13 cellular contexts compared by ENCODE assay signal in the genomic region with DNA sequence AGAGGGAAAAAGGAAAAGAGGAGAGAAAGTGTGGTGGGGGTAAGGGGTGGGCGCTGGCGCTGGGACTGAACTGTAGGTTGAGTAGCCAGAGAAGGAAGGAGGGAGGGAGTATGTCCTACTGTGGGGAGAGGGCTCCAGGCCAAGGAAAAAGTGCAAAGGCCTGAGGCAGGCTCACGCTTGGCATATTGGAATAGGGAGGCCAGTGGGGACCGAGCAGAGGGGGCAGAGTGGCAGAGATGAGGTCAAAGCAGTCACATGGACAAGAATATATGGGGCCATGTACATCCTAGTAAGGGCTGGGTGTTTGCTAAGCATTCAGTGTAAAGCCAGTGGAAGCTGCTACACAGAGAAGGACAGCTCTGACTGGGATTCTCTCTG. TPM values are rescaled to one million over a fixed set of nuclear protein-coding genes. Genes with fewer than 3 reads are reported as not detected.
DNase-seq lines count a peak whose midpoint lies in the region; ATAC-seq, FAIRE-seq and TF ChIP-seq lines count a peak whose summit lies in the region.
"Had no signal": no experiment of that assay in that cellular context is flagged by ENCODE, and none has a peak within 500 bp of the region (broad histone marks: within the 10 kb centered on the region; RNA-seq: fewer than 3 reads in every experiment).

No MANE protein-coding gene starts in this region.

- H3K27ac ChIP-seq in CD4-positive, CD25-positive, alpha-beta regulatory T cell (ENCODE audit: insufficient read depth, low read length, poor library complexity, severe bottlenecking): peak overlapping the region; percentile 94
- peak overlapping the region; percentile 88 for H3K27ac ChIP-seq in OCI-LY7 (ENCODE audit: low read depth, low read length, poor library complexity, severe bottlenecking)
- peak overlapping the region in 3 of 4 donors; percentile 80 to 84 (median 80) for H3K27ac ChIP-seq in gastroesophageal sphincter
- H3K27ac ChIP-seq in skeletal muscle tissue (ENCODE audit: low read depth, low read length): peak overlapping the region; percentile 90
- peak overlapping the region in 1 of 2 experiments; percentile 43; a peak in 1 of 4 replicates for H3K27ac ChIP-seq in SK-N-SH (ENCODE audit: low read depth in 2 of 2, low read length in 1 of 2)

- TF ChIP-seq CTCF in OCI-LY7 (conservative IDR thresholded peaks at IDR 0.05; ENCODE audit: low read length) (no peak), gastroesophageal sphincter (IDR thresholded peaks at IDR 0.05) (no peak), SK-N-SH (IDR thresholded peaks at IDR 0.05) (no peak)

- ATAC-seq in CD4-positive, CD25-positive, alpha-beta regulatory T cell (ENCODE audit: low read depth in 2 of 2): no peak
- no peak for ATAC-seq in gastroesophageal sphincter
- ATAC-seq in HG02571 (IDR thresholded peaks at IDR 0.05; ENCODE audit: unreplicated experiment): no peak
- ATAC-seq: esophagus mucosa had no signal

- H4K20me1 ChIP-seq in OCI-LY7 (ENCODE audit: insufficient read depth, low read length) (no peaks in the 10 kb centered on the region), SK-N-SH (ENCODE audit: insufficient read depth) (no peaks in the 10 kb centered on the region)

- POLR2A ChIA-PET in OCI-LY7 (lab: Charles Lee) (interaction anchor here (0.7 to 5.9 kb wide), 7 partner anchors 9 to 169 kb away, joined by 3 to 50 read pairs (median 4); no protein-coding TSS in a partner anchor), SK-N-SH (lab: Yijun Ruan, JAX) (interaction anchor here (1.2 kb wide), 1 partner anchor 14 kb away, joined by 3 read pairs; no protein-coding TSS in a partner anchor)

- no peak for TF ChIP-seq RAD21 in SK-N-SH (IDR thresholded peaks at IDR 0.05; ENCODE audit: low read length)

- H3K9me3 Mint-ChIP-seq in CD4-positive, CD25-positive, alpha-beta regulatory T cell: peaks cover 0 to 2% (median 0%) of the 10 kb centered on the region in 7 donors

- H3K9me2 ChIP-seq in OCI-LY7 (ENCODE audit: insufficient read depth, low read length) (no peaks in the 10 kb centered on the region), SK-N-SH (no peaks in the 10 kb centered on the region)

- H3K4me3 Mint-ChIP-seq in CD4-positive, CD25-positive, alpha-beta regulatory T cell: peak overlapping the region; percentile 61 to 85 (median 74)

- DNase-seq in CD4-positive, CD25-positive, alpha-beta regulatory T cell: no peak
- no peak for DNase-seq in OCI-LY7 (ENCODE audit: low spot score)
- no peak for DNase-seq in SK-N-SH
- DNase-seq in cerebellar nuclear complex (lab: John Stamatoyannopoulos, UW): no peak
- no peak for DNase-seq in HTR-8/SVneo (ENCODE audit: insufficient read length, low spot score)
- DNase-seq: NCI-H69; stimulated activated CD4-positive, alpha-beta T cell treated with anti-CD3 and anti-CD28 coated beads, Interleukin-4, amount 100 ng/mL, for 1 hour; trophoblast cell had no signal

- no peak for TF ChIP-seq POLR2A in gastroesophageal sphincter (IDR thresholded peaks at IDR 0.05)

- H3K4me2 ChIP-seq in OCI-LY7 (ENCODE audit: low read length) (peak overlapping the region; percentile 55), SK-N-SH (no peak overlapping the region)

- H3K36me3 Mint-ChIP-seq in CD4-positive, CD25-positive, alpha-beta regulatory T cell: peaks cover 34% of the 10 kb centered on the region

- H3K9me3 ChIP-seq in CD4-positive, CD25-positive, alpha-beta regulatory T cell (ENCODE audit: control insufficient read depth in 2 of 2, low read length in 2 of 2): no peaks in the 10 kb centered on the region
- no peaks in the 10 kb centered on the region for H3K9me3 ChIP-seq in OCI-LY7 (ENCODE audit: low read length)
- H3K9me3 ChIP-seq in gastroesophageal sphincter: no peaks in the 10 kb centered on the region
- no peaks in the 10 kb centered on the region for H3K9me3 ChIP-seq in skeletal muscle tissue (ENCODE audit: control insufficient read depth in 3 of 3, low read length in 3 of 3)
- no peaks in the 10 kb centered on the region for H3K9me3 ChIP-seq in SK-N-SH
- H3K9me3 ChIP-seq: ovary had no signal

- no TSS peak for BruUV-seq in OCI-LY7 (replicated peaks; lab: Mats Ljungman, UMichigan)

- TF ChIP-seq EP300 in gastroesophageal sphincter (IDR thresholded peaks at IDR 0.05) (no peak), SK-N-SH (IDR thresholded peaks at IDR 0.05; ENCODE audit: borderline replicate concordance in 1 of 2, low read depth in 1 of 2, low read length in 1 of 2) (no peak)

- peaks cover 22% of the 10 kb centered on the region for H3K36me3 ChIP-seq in CD4-positive, CD25-positive, alpha-beta regulatory T cell (ENCODE audit: control insufficient read depth, insufficient read depth, low read length)
- H3K36me3 ChIP-seq in OCI-LY7 (ENCODE audit: insufficient read depth, low read length): peaks cover 77% of the 10 kb centered on the region
- H3K36me3 ChIP-seq in gastroesophageal sphincter: peaks cover 0 to 14% of the 10 kb centered on the region in 2 donors
- peaks cover 6 to 7% (median 7%) of the 10 kb centered on the region in 3 donors for H3K36me3 ChIP-seq in skeletal muscle tissue (ENCODE audit: control insufficient read depth in 3 of 3, insufficient read depth in 3 of 3, low read length in 3 of 3)
- H3K36me3 ChIP-seq in SK-N-SH (replicated peaks in 1 of 2; ENCODE audit: control insufficient read depth in 1 of 2, insufficient read depth in 2 of 2, low read length in 1 of 2): peaks cover 0 to 25% of the 10 kb centered on the region in 2 experiments
- H3K36me3 ChIP-seq: ovary had no signal

- peaks cover 100% of the 10 kb centered on the region for H3K4me1 ChIP-seq in CD4-positive, CD25-positive, alpha-beta regulatory T cell (ENCODE audit: control insufficient read depth, insufficient read depth, low read length, poor library complexity, severe bottlenecking)
- peaks cover 84% of the 10 kb centered on the region for H3K4me1 ChIP-seq in OCI-LY7 (ENCODE audit: insufficient read depth, low read length, poor library complexity, severe bottlenecking)
- H3K4me1 ChIP-seq in gastroesophageal sphincter: peaks cover 25 to 100% (median 98%) of the 10 kb centered on the region in 3 donors
- H3K4me1 ChIP-seq in skeletal muscle tissue (ENCODE audit: control insufficient read depth in 3 of 3, insufficient read depth in 3 of 3, low read length in 3 of 3): peaks cover 99 to 100% (median 100%) of the 10 kb centered on the region in 3 donors
- peaks cover 0 to 91% of the 10 kb centered on the region in 2 experiments; a peak in 2 of 4 replicates for H3K4me1 ChIP-seq in SK-N-SH (ENCODE audit: control insufficient read depth in 1 of 2, insufficient read depth in 2 of 2, low read depth in 1 of 2, low read length in 1 of 2)

- H3F3A ChIP-seq in SK-N-SH (replicated peaks; ENCODE audit: insufficient read depth): no peaks in the 10 kb centered on the region

- intact Hi-C loops in OCI-LY7 (cut with micrococcal nuclease; ENCODE audit: unreplicated experiment): loop anchor here (1.0 kb wide), 2 partner anchors 15 to 37 kb away; no protein-coding TSS in a partner anchor

- H3K27ac Mint-ChIP-seq in CD4-positive, CD25-positive, alpha-beta regulatory T cell: peak overlapping the region; percentile 90 to 99 (median 97)

- H3K79me2 ChIP-seq in OCI-LY7 (ENCODE audit: insufficient read depth, low read depth, low read length): peaks cover 28% of the 10 kb centered on the region; the same call in 1 of the 2 replicates
- H3K79me2 ChIP-seq in SK-N-SH (ENCODE audit: insufficient read depth): no peaks in the 10 kb centered on the region

- H2AFZ ChIP-seq in OCI-LY7 (ENCODE audit: low read length) (no peak overlapping the region), SK-N-SH (ENCODE audit: low read depth) (no peak overlapping the region)

- H3K4me1 Mint-ChIP-seq in CD4-positive, CD25-positive, alpha-beta regulatory T cell: peaks cover 21 to 100% (median 73%) of the 10 kb centered on the region in 4 donors

- WGBS in gastroesophageal sphincter (ENCODE audit: low coverage in 1 of 2), 2 donors: 95 to 96% methylated on average over 4 of the region's 4 CpGs
- WGBS in SK-N-SH (ENCODE audit: low lambda C conversion rate): 96% methylated on average over 4 of the region's 4 CpGs

- H3K9ac ChIP-seq in skeletal muscle tissue (ENCODE audit: low read depth in 1 of 3, low read length in 3 of 3) (peak overlapping the region in 2 of 3 donors; percentile 66 to 80), SK-N-SH (no peak overlapping the region)

- FAIRE-seq in HTR-8/SVneo (lab: Jason Lieb, UNC): no peak

- no peaks in the 10 kb centered on the region for H3K27me3 Mint-ChIP-seq in CD4-positive, CD25-positive, alpha-beta regulatory T cell

- no peaks in the 10 kb centered on the region for H3K27me3 ChIP-seq in CD4-positive, CD25-positive, alpha-beta regulatory T cell (ENCODE audit: control insufficient read depth, insufficient read depth, low read length)
- H3K27me3 ChIP-seq in gastroesophageal sphincter (no peaks in the 10 kb centered on the region), skeletal muscle tissue (ENCODE audit: control insufficient read depth in 3 of 3, insufficient read depth in 3 of 3, low read length in 3 of 3) (no peaks in the 10 kb centered on the region), SK-N-SH (ENCODE audit: insufficient read depth) (no peaks in the 10 kb centered on the region)
- H3K27me3 ChIP-seq: ovary had no signal

- no peak overlapping the region for H3K4me3 ChIP-seq in CD4-positive, CD25-positive, alpha-beta regulatory T cell (ENCODE audit: low read depth, low read length)
- peak overlapping the region; percentile 14 for H3K4me3 ChIP-seq in OCI-LY7 (ENCODE audit: low read depth, low read length, poor library complexity, severe bottlenecking)
- H3K4me3 ChIP-seq in gastroesophageal sphincter: no peak overlapping the region
- peak overlapping the region in 1 of 3 donors; percentile 35 for H3K4me3 ChIP-seq in skeletal muscle tissue (ENCODE audit: low read length in 3 of 3)
- no peak overlapping the region for H3K4me3 ChIP-seq in SK-N-SH (ENCODE audit: low read depth in 2 of 2, low read length in 1 of 2)
- H3K4me3 ChIP-seq: ovary had no signal

- CTCF ChIA-PET in OCI-LY7 (lab: Charles Lee; ENCODE audit: unreplicated experiment) (interaction anchor here (1.1 to 3.0 kb wide), 2 partner anchors 13 to 38 kb away, joined by 3 to 17 read pairs; no protein-coding TSS in a partner anchor), SK-N-SH (lab: Yijun Ruan, JAX) (interaction anchor here (0.7 to 2.7 kb wide), 2 partner anchors 34 to 174 kb away, joined by 3 to 8 read pairs; no protein-coding TSS in a partner anchor)

TF ChIP-seq in SK-N-SH, 30 proteins besides CTCF, POLR2A, EP300 and RAD21:
- no peak for TF ChIP-seq POLR2AphosphoS5 (IDR thresholded peaks at IDR 0.05; ENCODE audit: low read depth, low read length)

RNA-seq across cellular contexts. Expression of gene FAM53B, which starts 39.8 kb away (rescaled TPM):
- 116 TPM for total RNA-seq in CD4-positive, CD25-positive, alpha-beta regulatory T cell
- 10 to 100 TPM in 3 of 4 donors, 1 to 10 TPM in 1; 5.8 to 22.2 (median 14.4) TPM for polyA plus RNA-seq in CD4-positive, CD25-positive, alpha-beta regulatory T cell
- 37.6 and 56.6 TPM in 2 replicates for total RNA-seq in OCI-LY7 (2014; rRNA removed; shearing (Covaris generic))
- 50.5 and 58.5 TPM in 2 replicates for total RNA-seq in OCI-LY7 (2022)
- total RNA-seq in gastroesophageal sphincter: 10 to 100 TPM; 24.5 to 33.0 (median 30.2) TPM
- total RNA-seq in skeletal muscle tissue: 32.4 TPM
- polyA plus RNA-seq in SK-N-SH (2012; rRNA removed): 5.2 and 5.6 TPM in 2 replicates
- 2.2 and 3.6 TPM in 2 replicates for polyA plus RNA-seq in SK-N-SH (2012; cell fraction: cytosol; rRNA removed)
- 11.3 and 11.7 TPM in 2 replicates for polyA plus RNA-seq in SK-N-SH (2012; cell fraction: nucleus; rRNA removed)
